9 cellular contexts compared by ENCODE assay signal in genomic region chr10:21827308-21827707, GRCh38.
"Had no signal": no experiment of that assay in that cellular context is flagged by ENCODE, and none has a peak within 500 bp of the region (broad histone marks: within the 10 kb centered on the region; RNA-seq: fewer than 3 reads in every experiment).

No MANE protein-coding gene starts in this region.

- ATAC-seq: GM23338, HCT116, HepG2 had no signal

- H3K4me2 ChIP-seq: GM23338 had no signal

- FAIRE-seq: HepG2 had no signal

- H3K4me1 Mint-ChIP-seq: GM23338 had no signal

- H3K4me3 ChIP-seq: GM23338, HAP-1 had no signal

- H2AFZ ChIP-seq: GM23338 had no signal

- H3K9me3 ChIP-seq: HAP-1 had no signal

- H3K27ac ChIP-seq: HL-60 had no signal

- H3K4me3 Mint-ChIP-seq: GM23338, HFFc6 had no signal

- H3K27ac Mint-ChIP-seq: GM23338, HFFc6 had no signal

- H3K36me3 ChIP-seq: HAP-1 had no signal

- H3K4me1 ChIP-seq: HAP-1 had no signal

- DNase-seq: H7, HFFc6, IMR-90, KBM-7 had no signal
